ENCODE assay signal across 24 cellular contexts in the genomic region with DNA sequence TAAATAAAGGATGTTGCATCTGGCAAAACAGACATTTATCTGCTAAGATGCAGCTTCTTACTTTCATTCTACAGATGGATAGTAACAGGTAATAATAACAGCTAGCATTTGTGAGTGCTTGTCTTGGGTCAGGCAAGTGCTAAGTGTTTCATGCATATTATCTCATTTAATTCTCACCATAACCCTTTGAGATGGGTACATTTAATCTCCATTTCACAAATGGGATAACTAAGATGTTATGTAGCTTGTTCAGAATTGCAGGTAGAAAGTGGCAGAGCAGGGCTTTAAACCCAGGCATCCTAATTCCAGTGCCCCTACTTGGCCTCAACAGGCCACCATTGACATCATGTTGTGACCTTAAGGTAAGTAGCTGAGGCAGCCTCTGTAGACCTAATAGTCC.
DNase-seq lines count a peak whose midpoint lies in the region; ATAC-seq, FAIRE-seq and TF ChIP-seq lines count a peak whose summit lies in the region.
"Had no signal": no experiment of that assay in that cellular context is flagged by ENCODE, and none has a peak within 500 bp of the region (broad histone marks: within the 10 kb centered on the region; RNA-seq: fewer than 3 reads in every experiment).

No MANE protein-coding gene starts in this region.

- no peak for TF ChIP-seq CTCF in activated CD8-positive, alpha-beta T cell treated with anti-CD3 and anti-CD28 coated beads for 36 hours (IDR thresholded peaks at IDR 0.05)
- TF ChIP-seq CTCF in chondrocyte (IDR thresholded peaks at IDR 0.05) (no peak), HepG2 (CRISPR knock-in tag; IDR thresholded peaks at IDR 0.05) (no peak)
- TF ChIP-seq CTCF in CD4-positive, alpha-beta T cell (IDR thresholded peaks at IDR 0.05), result no peak

- peak; percentile 20 for ATAC-seq in activated CD8-positive, alpha-beta T cell treated with anti-CD3 and anti-CD28 coated beads for 36 hours
- ATAC-seq in activated CD8-positive, alpha-beta T cell treated with anti-CD3 and anti-CD28 coated beads, Interleukin-2, amount 10 ng/mL, durations not matched to agents 7 days and 5 days, result no peak
- no peak for ATAC-seq in HepG2
- ATAC-seq in CD4-positive, alpha-beta T cell (ENCODE audit: poor library complexity), result no peak
- no peak for ATAC-seq in GM21529 (IDR thresholded peaks at IDR 0.05; ENCODE audit: unreplicated experiment)
- ATAC-seq: WTC11 had no signal

- H3K4me1 ChIP-seq in mucosa of rectum (ENCODE audit: control insufficient read depth in 2 of 2, insufficient read depth in 2 of 2, low read length in 2 of 2), result peaks cover 0 to 9% of the 10 kb centered on the region in 2 donors
- peaks cover 5% of the 10 kb centered on the region; the same call in 1 of the 2 replicates for H3K4me1 ChIP-seq in HepG2 (ENCODE audit: insufficient read depth, low read length)

- intact Hi-C loops in activated CD8-positive, alpha-beta T cell treated with anti-CD3 and anti-CD28 coated beads for 36 hours (cut with micrococcal nuclease), result no loop called here
- intact Hi-C loops in HepG2 (cut with micrococcal nuclease; ENCODE audit: unreplicated experiment), result no loop called here
- intact Hi-C loops in CD4-positive, alpha-beta T cell (cut with DNase I, micrococcal nuclease), result no loop called here

- TF ChIP-seq POLR2A in HepG2 (IDR thresholded peaks at IDR 0.05; ENCODE audit: insufficient read depth in 1 of 2, low read depth in 2 of 2, low read length in 2 of 2), result no peak

- peaks cover 14% of the 10 kb centered on the region for H3K4me1 Mint-ChIP-seq in activated CD8-positive, alpha-beta T cell treated with anti-CD3 and anti-CD28 coated beads for 36 hours (ENCODE audit: low read depth)
- H3K4me1 Mint-ChIP-seq in activated CD8-positive, alpha-beta T cell treated with anti-CD3 and anti-CD28 coated beads, Interleukin-2, amount 10 ng/mL, durations not matched to agents 7 days and 5 days (ENCODE audit: low read depth), result peaks cover 9% of the 10 kb centered on the region
- H3K4me1 Mint-ChIP-seq in chondrocyte (ENCODE audit: low read depth), result peaks cover 57% of the 10 kb centered on the region
- H3K4me1 Mint-ChIP-seq in CD4-positive, alpha-beta T cell (ENCODE audit: low read depth), result peaks cover 7% of the 10 kb centered on the region

- no peaks in the 10 kb centered on the region for H3K79me2 ChIP-seq in HepG2 (ENCODE audit: insufficient read depth, low read length)

- no peak for FAIRE-seq in HepG2 (lab: Jason Lieb, UNC)
- FAIRE-seq: GM12878 had no signal

- H3K27me3 ChIP-seq in mucosa of rectum (ENCODE audit: control insufficient read depth in 2 of 2, insufficient read depth in 2 of 2, low read length in 2 of 2) (no peaks in the 10 kb centered on the region), HepG2 (ENCODE audit: control insufficient read depth in 1 of 2, insufficient read depth in 2 of 2, low read length in 2 of 2) (no peaks in the 10 kb centered on the region)
- H3K27me3 ChIP-seq in CD4-positive, alpha-beta T cell (ENCODE audit: control insufficient read depth, insufficient read depth, low read length), result no peaks in the 10 kb centered on the region
- H3K27me3 ChIP-seq: cardiac muscle cell had no signal

- no peak overlapping the region for H3K4me2 ChIP-seq in HepG2 (ENCODE audit: low read depth, low read length)

- CTCF ChIA-PET in activated CD8-positive, alpha-beta T cell treated with anti-CD3 and anti-CD28 coated beads for 36 hours (lab: Charles Lee), result interaction anchor here (1.1 to 4.9 kb wide), 3 partner anchors 9 to 17 kb away, joined by 3 to 58 read pairs (median 4); no protein-coding TSS in a partner anchor
- CTCF ChIA-PET in activated CD8-positive, alpha-beta T cell treated with anti-CD3 and anti-CD28 coated beads, Interleukin-2, amount 10 ng/mL, durations not matched to agents 7 days and 5 days (lab: Charles Lee), result interaction anchor here (1.6 to 3.6 kb wide), 2 partner anchors 8 to 10 kb away, joined by 4 to 45 read pairs; no protein-coding TSS in a partner anchor
- CTCF ChIA-PET in HepG2 (lab: Yijun Ruan, JAX; ENCODE audit: low intra/inter-chr PET ratio, low total read pairs), result no interaction called here
- CTCF ChIA-PET in CD4-positive, alpha-beta T cell (lab: Charles Lee), result interaction anchor here (1.4 to 1.6 kb wide), 2 partner anchors 9 to 10 kb away, joined by 5 to 8 read pairs; no protein-coding TSS in a partner anchor

- BruUV-seq in HepG2 (replicated peaks; lab: Mats Ljungman, UMichigan), result no TSS peak

- no peak for TF ChIP-seq RAD21 in HepG2 (CRISPR knock-in tag; IDR thresholded peaks at IDR 0.05)

- in situ Hi-C loops in HepG2 (cut with HindIII; ENCODE audit: extremely low pct_ligation_motif_present, low pct_unique_long_range_greater_than_20kb), result no loop called here

- no peak for TF ChIP-seq EP300 in HepG2 (IDR thresholded peaks at IDR 0.05; ENCODE audit: low read depth in 2 of 2, low read length in 2 of 2)
- TF ChIP-seq EP300 in HepG2 (CRISPR knock-in tag; IDR thresholded peaks at IDR 0.05; ENCODE audit: borderline replicate concordance), result no peak

- POLR2A ChIA-PET in activated CD8-positive, alpha-beta T cell treated with anti-CD3 and anti-CD28 coated beads for 36 hours (lab: Charles Lee), result interaction anchor here (0.9 kb wide), 1 partner anchor 52 kb away, joined by 3 read pairs; no protein-coding TSS in a partner anchor
- POLR2A ChIA-PET in activated CD8-positive, alpha-beta T cell treated with anti-CD3 and anti-CD28 coated beads, Interleukin-2, amount 10 ng/mL, durations not matched to agents 7 days and 5 days (lab: Charles Lee), result no interaction called here
- POLR2A ChIA-PET in HepG2 (lab: Yijun Ruan, JAX), result interaction anchor here (1.8 kb wide), 1 partner anchor 54 kb away, joined by 4 read pairs; no protein-coding TSS in a partner anchor
- POLR2A ChIA-PET in CD4-positive, alpha-beta T cell (lab: Charles Lee), result no interaction called here

- H3K36me3 Mint-ChIP-seq in activated CD8-positive, alpha-beta T cell treated with anti-CD3 and anti-CD28 coated beads for 36 hours (ENCODE audit: low read depth), result no peaks in the 10 kb centered on the region
- no peaks in the 10 kb centered on the region for H3K36me3 Mint-ChIP-seq in activated CD8-positive, alpha-beta T cell treated with anti-CD3 and anti-CD28 coated beads, Interleukin-2, amount 10 ng/mL, durations not matched to agents 7 days and 5 days (ENCODE audit: low read depth)
- no peaks in the 10 kb centered on the region for H3K36me3 Mint-ChIP-seq in chondrocyte (ENCODE audit: low read depth)
- no peaks in the 10 kb centered on the region for H3K36me3 Mint-ChIP-seq in CD4-positive, alpha-beta T cell (ENCODE audit: low read depth)
- H3K36me3 Mint-ChIP-seq: immature natural killer cell had no signal

- H2AFZ ChIP-seq in HepG2 (ENCODE audit: low read length), result no peak overlapping the region

- no peaks in the 10 kb centered on the region for H3K9me3 Mint-ChIP-seq in activated CD8-positive, alpha-beta T cell treated with anti-CD3 and anti-CD28 coated beads for 36 hours
- no peaks in the 10 kb centered on the region for H3K9me3 Mint-ChIP-seq in activated CD8-positive, alpha-beta T cell treated with anti-CD3 and anti-CD28 coated beads, Interleukin-2, amount 10 ng/mL, durations not matched to agents 7 days and 5 days (ENCODE audit: insufficient read depth)
- no peaks in the 10 kb centered on the region for H3K9me3 Mint-ChIP-seq in chondrocyte (ENCODE audit: low read depth)
- H3K9me3 Mint-ChIP-seq in CD4-positive, alpha-beta T cell, result no peaks in the 10 kb centered on the region
- H3K9me3 Mint-ChIP-seq: immature natural killer cell had no signal

- no peaks in the 10 kb centered on the region for H3K27me3 Mint-ChIP-seq in activated CD8-positive, alpha-beta T cell treated with anti-CD3 and anti-CD28 coated beads for 36 hours
- no peaks in the 10 kb centered on the region for H3K27me3 Mint-ChIP-seq in activated CD8-positive, alpha-beta T cell treated with anti-CD3 and anti-CD28 coated beads, Interleukin-2, amount 10 ng/mL, durations not matched to agents 7 days and 5 days (ENCODE audit: low read depth)
- no peaks in the 10 kb centered on the region for H3K27me3 Mint-ChIP-seq in chondrocyte (ENCODE audit: low read depth)
- no peaks in the 10 kb centered on the region for H3K27me3 Mint-ChIP-seq in CD4-positive, alpha-beta T cell
- H3K27me3 Mint-ChIP-seq: B cell had no signal

- H3K27ac Mint-ChIP-seq in activated CD8-positive, alpha-beta T cell treated with anti-CD3 and anti-CD28 coated beads for 36 hours, result no peak overlapping the region
- no peak overlapping the region for H3K27ac Mint-ChIP-seq in activated CD8-positive, alpha-beta T cell treated with anti-CD3 and anti-CD28 coated beads, Interleukin-2, amount 10 ng/mL, durations not matched to agents 7 days and 5 days
- H3K27ac Mint-ChIP-seq in chondrocyte (ENCODE audit: unreplicated experiment), result peak overlapping the region; percentile 17
- H3K27ac Mint-ChIP-seq in CD4-positive, alpha-beta T cell, result no peak overlapping the region
- H3K27ac Mint-ChIP-seq: B cell, immature natural killer cell had no signal

- H4K20me1 ChIP-seq in HepG2 (ENCODE audit: insufficient read depth, low read length), result no peaks in the 10 kb centered on the region

- H3K9ac ChIP-seq in mucosa of rectum (ENCODE audit: low read depth in 1 of 2, low read length in 2 of 2), result no peak overlapping the region
- H3K9ac ChIP-seq in HepG2 (ENCODE audit: insufficient read depth, low read depth, low read length), result no peak overlapping the region

- no peak overlapping the region for H3K4me3 ChIP-seq in mucosa of rectum (ENCODE audit: low read length in 2 of 2)
- no peak overlapping the region for H3K4me3 ChIP-seq in HepG2 (replicated peaks in 1 of 3; ENCODE audit: insufficient read depth in 1 of 3, low read depth in 2 of 3, low read length in 3 of 3)
- H3K4me3 ChIP-seq: cardiac muscle cell, GM12878, left ventricle myocardium inferior, SK-N-MC had no signal

- H3K36me3 ChIP-seq in mucosa of rectum (ENCODE audit: control insufficient read depth in 2 of 2, insufficient read depth in 2 of 2, low read length in 2 of 2) (no peaks in the 10 kb centered on the region), HepG2 (replicated peaks in 1 of 2; ENCODE audit: control insufficient read depth in 1 of 2, insufficient read depth in 2 of 2, low read length in 2 of 2) (no peaks in the 10 kb centered on the region)
- H3K36me3 ChIP-seq: cardiac muscle cell, left ventricle myocardium inferior, thoracic aorta had no signal

- H3K9me3 ChIP-seq in mucosa of rectum (ENCODE audit: control insufficient read depth in 2 of 2, low read length in 2 of 2), result no peaks in the 10 kb centered on the region
- no peaks in the 10 kb centered on the region for H3K9me3 ChIP-seq in HepG2 (ENCODE audit: low read length)
- no peaks in the 10 kb centered on the region for H3K9me3 ChIP-seq in CD4-positive, alpha-beta T cell (ENCODE audit: control insufficient read depth, low read length)
- H3K9me3 ChIP-seq: left ventricle myocardium inferior, thoracic aorta had no signal

- H3K27ac ChIP-seq in mucosa of rectum (ENCODE audit: low read depth in 2 of 2, low read length in 2 of 2) (peak overlapping the region; percentile 29 to 34), HepG2 (ENCODE audit: extremely low read length, insufficient read depth, low read length) (no peak overlapping the region)
- H3K27ac ChIP-seq in CD4-positive, alpha-beta T cell (ENCODE audit: low read depth, low read length), result no peak overlapping the region
- H3K27ac ChIP-seq: cardiac muscle cell, HL-60, left ventricle myocardium inferior, SK-N-MC had no signal

- DNase-seq in activated CD8-positive, alpha-beta T cell treated with anti-CD3 and anti-CD28 coated beads for 36 hours, result no peak
- no peak for DNase-seq in activated CD8-positive, alpha-beta T cell treated with anti-CD3 and anti-CD28 coated beads, Interleukin-2, amount 10 ng/mL, durations not matched to agents 7 days and 5 days
- DNase-seq in chondrocyte (ENCODE audit: low spot score) (no peak), HepG2 (ENCODE audit: low spot score) (no peak), NK-92 (lab: John Stamatoyannopoulos, UW; ENCODE audit: unreplicated experiment) (no peak)
- no peak for DNase-seq in CD4-positive, alpha-beta T cell
- DNase-seq: activated CD4-positive, alpha-beta T cell treated with anti-CD3 and anti-CD28 coated beads, Interleukin-2, amount 50 U/mL, for 48 hours; activated naive CD4-positive, alpha-beta T cell treated with Interleukin-2 at 50 U/mL for 16 hours; activated T-cell treated with anti-CD3 and anti-CD28 coated beads, Interleukin-2, amount 50 U/mL, for 1 hour; DMS79; immature natural killer cell; left ventricle myocardium inferior; NCI-H1105 treated with DMSO at 0.1 percent for 48 hours; NCI-H510A; T-helper 9 cell had no signal

- H3K4me3 Mint-ChIP-seq in activated CD8-positive, alpha-beta T cell treated with anti-CD3 and anti-CD28 coated beads for 36 hours, result no peak overlapping the region
- H3K4me3 Mint-ChIP-seq in activated CD8-positive, alpha-beta T cell treated with anti-CD3 and anti-CD28 coated beads, Interleukin-2, amount 10 ng/mL, durations not matched to agents 7 days and 5 days, result no peak overlapping the region
- no peak overlapping the region for H3K4me3 Mint-ChIP-seq in chondrocyte (ENCODE audit: unreplicated experiment)
- H3K4me3 Mint-ChIP-seq in CD4-positive, alpha-beta T cell, result no peak overlapping the region
- H3K4me3 Mint-ChIP-seq: B cell, immature natural killer cell, WTC11 had no signal

Comparison
In these comparisons a context has a peak if more than half of its experiments do, and no peak if none do; other contexts are left out.
1. POLR2A ChIA-PET loops: an anchor here in activated CD8-positive, alpha-beta T cell treated with anti-CD3 and anti-CD28 coated beads for 36 hours (0.9 kb wide) and HepG2 (1.8 kb wide); none called in activated CD8-positive, alpha-beta T cell treated with anti-CD3 and anti-CD28 coated beads, Interleukin-2, amount 10 ng/mL, durations not matched to agents 7 days and 5 days and CD4-positive, alpha-beta T cell.
2. H3K27ac ChIP-seq: peak in mucosa of rectum (2 of 2); none in HepG2 (single experiment) and CD4-positive, alpha-beta T cell (single experiment).